ENCODE assay signal across 32 cellular contexts in the genomic region with DNA sequence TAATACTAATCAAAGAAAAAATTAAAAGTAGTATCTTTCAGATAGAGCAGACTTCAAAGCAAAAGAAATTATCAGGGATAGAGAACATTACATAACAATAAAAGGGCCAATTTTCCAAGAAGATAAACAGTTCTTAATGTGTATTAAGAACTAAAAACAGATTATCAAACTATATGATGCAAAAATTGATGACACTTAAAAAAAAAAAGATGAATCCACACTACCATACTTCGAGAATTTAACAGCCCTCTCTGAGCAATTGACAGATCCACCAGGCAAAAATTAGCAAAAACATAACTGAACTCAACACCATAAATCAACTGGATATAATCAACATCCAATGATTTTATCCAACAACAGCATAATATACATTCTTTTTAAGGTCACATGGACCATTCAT.
"Had no signal": no experiment of that assay in that cellular context is flagged by ENCODE, and none has a peak within 500 bp of the region (broad histone marks: within the 10 kb centered on the region; RNA-seq: fewer than 3 reads in every experiment).

No MANE protein-coding gene starts in this region.

- H3K4me2 ChIP-seq: PC-9, SK-N-SH had no signal

- H3K27me3 ChIP-seq: MG63, SJSA1 had no signal

- H3K36me3 ChIP-seq: MG63, SJSA1 had no signal

- H3K9me3 ChIP-seq: MG63, SJSA1, SK-N-SH had no signal

- DNase-seq: MG63, NCI-H1048, NCI-H1092 treated with DMSO at 0.1 percent for 48 hours, NCI-H1105 treated with DMSO at 0.1 percent for 48 hours, NCI-H1417, NCI-H1436, NCI-H146, NCI-H1694, NCI-H187, NCI-H1930, NCI-H2029 treated with DMSO at 0.1 percent for 48 hours, NCI-H2081 treated with DMSO at 0.1 percent for 48 hours, NCI-H2107, NCI-H2171, NCI-H226, NCI-H446 treated with DMSO at 0.1 percent for 48 hours, NCI-H510A, NCI-H524, NCI-H526, NCI-H69, NCI-H748 treated with DMSO at 0.1 percent for 48 hours, NCI-H82, PC-9, SHP77 treated with DMSO at 0.1 percent for 48 hours, SK-N-SH, SW 1271, T-helper 1 cell had no signal

- ATAC-seq: Panc1, Right ventricle myocardium inferior had no signal

- H3K9me2 ChIP-seq: SK-N-SH had no signal

- H2AFZ ChIP-seq: PC-9 had no signal

- H3K27ac ChIP-seq: PC-9, RWPE1, SJSA1 had no signal

- H3K4me3 ChIP-seq: MG63, PC-9, SJSA1 had no signal

- H3K4me1 ChIP-seq: SJSA1 had no signal

- H3K9ac ChIP-seq: SK-N-SH had no signal

- FAIRE-seq: RCC 7860 had no signal
